ENCODE assay signal across 17 cellular contexts in genomic region chr11:47340980-47341775, GRCh38. TPM values are rescaled to one million over a fixed set of nuclear protein-coding genes. Genes with fewer than 3 reads are reported as not detected.
"Had no signal": no experiment of that assay in that cellular context is flagged by ENCODE, and none has a peak within 500 bp of the region (broad histone marks: within the 10 kb centered on the region; RNA-seq: fewer than 3 reads in every experiment).

No MANE protein-coding gene starts in this region.

- DNase-seq: activated CD4-positive, alpha-beta memory T cell treated with anti-CD3 and anti-CD28 coated beads for 36 hours; activated CD4-positive, alpha-beta T cell treated with anti-CD3 and anti-CD28 coated beads for 1 hour; activated gamma-delta T cell treated with Interleukin-2 at 50 U/mL for 16 hours; activated naive CD8-positive, alpha-beta T cell treated with anti-CD3 and anti-CD28 coated beads for 36 hours; activated T-cell treated with anti-CD3 and anti-CD28 coated beads, Interleukin-2, amount 50 U/mL, for 48 hours; dorsolateral prefrontal cortex; islet precursor cell; small intestine; thyroid gland; uterus had no signal

- H2AFZ ChIP-seq: parathyroid adenoma had no signal

- H3K9me3 ChIP-seq: thyroid gland, uterus had no signal

- FAIRE-seq: endometrium, small intestine had no signal

- H3K4me1 ChIP-seq: parathyroid adenoma, thyroid gland, uterus had no signal

- H3K9ac ChIP-seq: parathyroid adenoma had no signal

- H3K27ac ChIP-seq: dorsolateral prefrontal cortex, parathyroid adenoma, thyroid gland, uterus had no signal

- H3K36me3 ChIP-seq: thyroid gland, uterus had no signal

- H3K79me2 ChIP-seq: parathyroid adenoma had no signal

- H3K27me3 ChIP-seq: dorsolateral prefrontal cortex, thyroid gland, uterus had no signal

- ATAC-seq: esophagus mucosa had no signal

- H3K4me3 ChIP-seq: dorsolateral prefrontal cortex, thyroid gland, uterus had no signal

RNA-seq across cellular contexts. Expression of gene MYBPC3, which starts 11.3 kb away (rescaled TPM):
- total RNA-seq: activated CD4-positive, alpha-beta memory T cell treated with anti-CD3 and anti-CD28 coated beads for 36 hours; activated naive CD8-positive, alpha-beta T cell treated with anti-CD3 and anti-CD28 coated beads for 36 hours; chondrocyte; esophagus mucosa; lower leg skin; neural crest cell; renal cortical epithelial cell; thyroid gland had no signal

RNA-seq across cellular contexts. Expression of gene SPI1, which starts 37.2 kb away (rescaled TPM):
- total RNA-seq: activated CD4-positive, alpha-beta memory T cell treated with anti-CD3 and anti-CD28 coated beads for 36 hours; chondrocyte; neural crest cell; renal cortical epithelial cell had no signal
